28 cellular contexts compared by ENCODE assay signal in genomic region chr14:84028205-84028604, GRCh38.
"Had no signal": no experiment of that assay in that cellular context is flagged by ENCODE, and none has a peak within 500 bp of the region (broad histone marks: within the 10 kb centered on the region; RNA-seq: fewer than 3 reads in every experiment).

No MANE protein-coding gene starts in this region.

- H3K4me3 Mint-ChIP-seq: immature natural killer cell; naive B cell; natural killer cell; stimulated activated memory B cell treated with anti-CD40 and anti-IgM and Interleukin-4, amounts not matched to agents 10 μg/mL and 1 μg/mL and 100 μg/mL, for 72 hours; stimulated activated naive CD8-positive, alpha-beta T cell treated with anti-CD3 and anti-CD28 coated beads, Interleukin-15, amount 100 ng/mL, for 72 hours had no signal

- H3K27ac Mint-ChIP-seq: immature natural killer cell; naive B cell; natural killer cell; progenitor cell of endocrine pancreas; stimulated activated memory B cell treated with anti-CD40 and anti-IgM and Interleukin-4, amounts not matched to agents 10 μg/mL and 1 μg/mL and 100 μg/mL, for 72 hours; stimulated activated naive CD8-positive, alpha-beta T cell treated with anti-CD3 and anti-CD28 coated beads, Interleukin-15, amount 100 ng/mL, for 72 hours had no signal

- H3K27ac ChIP-seq: left lung, lower lobe of right lung, parathyroid adenoma, right atrium auricular region, right lobe of liver, tibial nerve, upper lobe of left lung, vagina had no signal

- H3K4me1 ChIP-seq: left lung, lower lobe of right lung, parathyroid adenoma, right lobe of liver, upper lobe of left lung, vagina had no signal

- H3K27me3 ChIP-seq: left lung, right atrium auricular region, right lobe of liver, tibial nerve, upper lobe of left lung, vagina had no signal

- H3K9me3 ChIP-seq: left lung, lower lobe of right lung, right atrium auricular region, right lobe of liver, tibial nerve, upper lobe of left lung, vagina had no signal

- H3K4me3 ChIP-seq: left lung, lower lobe of right lung, right atrium auricular region, right lobe of liver, smooth muscle cell, tibial nerve, upper lobe of left lung, vagina had no signal

- H3K27me3 Mint-ChIP-seq: naive B cell; progenitor cell of endocrine pancreas; stimulated activated memory B cell treated with anti-CD40 and anti-IgM and Interleukin-4, amounts not matched to agents 10 μg/mL and 1 μg/mL and 100 μg/mL, for 72 hours; stimulated activated naive CD8-positive, alpha-beta T cell treated with anti-CD3 and anti-CD28 coated beads, Interleukin-15, amount 100 ng/mL, for 72 hours had no signal

- ATAC-seq: left colon; left lung; lower lobe of right lung; natural killer cell; right lobe of liver; stimulated activated memory B cell treated with anti-CD40 and anti-IgM and Interleukin-4, amounts not matched to agents 10 μg/mL and 1 μg/mL and 100 μg/mL, for 72 hours; stimulated activated naive CD8-positive, alpha-beta T cell treated with anti-CD3 and anti-CD28 coated beads, Interleukin-15, amount 100 ng/mL, for 72 hours had no signal

- H2AFZ ChIP-seq: parathyroid adenoma had no signal

- H3K4me1 Mint-ChIP-seq: naive B cell; stimulated activated memory B cell treated with anti-CD40 and anti-IgM and Interleukin-4, amounts not matched to agents 10 μg/mL and 1 μg/mL and 100 μg/mL, for 72 hours; stimulated activated naive CD8-positive, alpha-beta T cell treated with anti-CD3 and anti-CD28 coated beads, Interleukin-15, amount 100 ng/mL, for 72 hours had no signal

- H3K36me3 ChIP-seq: left lung, lower lobe of right lung, right atrium auricular region, right lobe of liver, tibial nerve, upper lobe of left lung, vagina had no signal

- FAIRE-seq: islet of Langerhans, kidney had no signal

- H3K79me2 ChIP-seq: parathyroid adenoma had no signal

- H3K36me3 Mint-ChIP-seq: immature natural killer cell; naive B cell; natural killer cell; stimulated activated memory B cell treated with anti-CD40 and anti-IgM and Interleukin-4, amounts not matched to agents 10 μg/mL and 1 μg/mL and 100 μg/mL, for 72 hours had no signal

- DNase-seq: hypothalamus; immature natural killer cell; kidney; left colon; left lung; lower lobe of right lung; mammary epithelial cell; mesenchymal stem cell; naive B cell; natural killer cell; nucleus accumbens; right lobe of liver; stimulated activated CD4-positive, alpha-beta T cell treated with anti-CD3 and anti-CD28 coated beads, Interleukin-1b, Interleukin-23, amount 100 ng/mL, for 48 hours; stimulated activated CD4-positive, alpha-beta T cell treated with anti-CD3 and anti-CD28 coated beads, Interleukin-2, amount 100 ng/mL, for 48 hours; stimulated activated CD4-positive, alpha-beta T cell treated with anti-CD3 and anti-CD28 coated beads, Interleukin-4, amount 100 ng/mL, for 4 hours; stimulated activated CD8-positive, alpha-beta memory T cell treated with anti-CD3 and anti-CD28 coated beads, Interleukin-4, amount 100 ng/mL, for 48 hours; stimulated activated naive CD4-positive, alpha-beta T cell treated with Interleukin-2 at 50 U/mL for 16 hours; stimulated activated naive CD8-positive, alpha-beta T cell treated with anti-CD3 and anti-CD28 coated beads, Interleukin-15, amount 100 ng/mL, for 72 hours; substantia nigra; upper lobe of left lung had no signal

- H3K9me3 Mint-ChIP-seq: natural killer cell had no signal

- H3K4me2 ChIP-seq: smooth muscle cell had no signal
